ENCODE assay signal across 20 cellular contexts in the genomic region with DNA sequence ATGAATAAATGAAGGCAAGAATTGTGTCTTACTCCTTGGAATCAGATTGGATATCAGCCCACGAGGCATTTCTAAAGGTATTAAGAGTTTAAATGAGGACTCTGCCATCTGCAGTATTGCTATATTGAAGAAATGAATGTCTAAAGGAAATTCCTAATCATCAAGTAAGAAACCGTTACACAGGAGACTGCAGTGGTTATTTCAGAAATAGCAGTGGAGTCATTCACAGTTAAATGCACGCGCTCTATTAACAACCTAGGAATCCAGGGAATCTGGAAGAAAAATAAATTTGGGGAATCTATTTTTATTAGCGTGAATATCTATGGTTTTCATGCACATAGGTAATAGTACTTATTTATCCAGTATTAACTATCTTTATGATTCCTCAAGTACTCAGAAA.
DNase-seq lines count a peak whose midpoint lies in the region; ATAC-seq and TF ChIP-seq lines count a peak whose summit lies in the region.
"Had no signal": no experiment of that assay in that cellular context is flagged by ENCODE, and none has a peak within 500 bp of the region (broad histone marks: within the 10 kb centered on the region; RNA-seq: fewer than 3 reads in every experiment).

No MANE protein-coding gene starts in this region.

- intact Hi-C loops in mammary epithelial cell (cut with micrococcal nuclease): no loop called here

- no peak overlapping the region for H3K23ac ChIP-seq in mesenchymal stem cell (ENCODE audit: low read length in 2 of 2)

- H2BK15ac ChIP-seq in mesenchymal stem cell (ENCODE audit: low read depth, poor library complexity, severe bottlenecking): no peak overlapping the region

- H3K4me1 ChIP-seq in endocrine pancreas (ENCODE audit: control insufficient read depth, insufficient read depth, low read length) (peaks cover 7% of the 10 kb centered on the region), mesenchymal stem cell (ENCODE audit: control insufficient read depth, insufficient read depth, low read depth, low read length) (peaks cover 4% of the 10 kb centered on the region), mammary epithelial cell (ENCODE audit: insufficient read depth, low read length) (peaks cover 13% of the 10 kb centered on the region)
- H3K4me1 ChIP-seq: BLaER1 treated with 17β-estradiol and CSF1 and Interleukin-3, amounts not matched to agents 10 nM and 100 nM; Peyer's patch had no signal

- no peaks in the 10 kb centered on the region for H4K20me1 ChIP-seq in mammary epithelial cell (ENCODE audit: insufficient read depth, low read length)
- H4K20me1 ChIP-seq: BLaER1 treated with 17β-estradiol and CSF1 and Interleukin-3, amounts not matched to agents 10 nM and 100 nM had no signal

- H3K4me2 ChIP-seq in mesenchymal stem cell (ENCODE audit: low read length, poor library complexity, severe bottlenecking) (no peak overlapping the region), mammary epithelial cell (ENCODE audit: insufficient read depth, low read depth, low read length) (no peak overlapping the region)
- H3K4me2 ChIP-seq: BLaER1 treated with 17β-estradiol and CSF1 and Interleukin-3, amounts not matched to agents 10 nM and 100 nM had no signal

- H4K91ac ChIP-seq in mesenchymal stem cell (ENCODE audit: low read length): no peak overlapping the region

- no peaks in the 10 kb centered on the region for H3K9me3 ChIP-seq in endocrine pancreas (ENCODE audit: control insufficient read depth, low read length)
- H3K9me3 ChIP-seq in mesenchymal stem cell (ENCODE audit: control insufficient read depth, low read length): no peaks in the 10 kb centered on the region
- H3K9me3 ChIP-seq in mammary epithelial cell (replicated peaks; ENCODE audit: insufficient read depth, low read length): no peaks in the 10 kb centered on the region
- H3K9me3 ChIP-seq: BLaER1 treated with 17β-estradiol and CSF1 and Interleukin-3, amounts not matched to agents 10 nM and 100 nM; Peyer's patch had no signal

- TF ChIP-seq CTCF in AG04449 (IDR thresholded peaks at IDR 0.05; ENCODE audit: insufficient read depth, low read length, missing control alignments) (no peak), mammary epithelial cell (conservative IDR thresholded peaks at IDR 0.05 in 1 of 2, IDR thresholded peaks at IDR 0.05 in 1 of 2; ENCODE audit: extremely low read depth in 1 of 2, insufficient read depth in 1 of 2, low read depth in 1 of 2, low read length in 2 of 2) (no peak)

- in situ Hi-C loops in mammary epithelial cell (cut with MboI; ENCODE audit: low sequenced_read_pairs in 2 of 2): no loop called here

- H3K4me3 ChIP-seq in AG04449 (ENCODE audit: low read depth, low read length) (no peak overlapping the region), endocrine pancreas (ENCODE audit: control insufficient read depth, insufficient read depth, low read length) (peak overlapping the region; percentile 44), mesenchymal stem cell (ENCODE audit: insufficient read depth in 1 of 2, low read depth in 1 of 2, low read length in 2 of 2) (no peak overlapping the region), mammary epithelial cell (replicated peaks in 1 of 3; ENCODE audit: insufficient read depth in 1 of 3, low read depth in 2 of 3, low read length in 3 of 3) (no peak overlapping the region)
- H3K4me3 ChIP-seq: BLaER1 treated with 17β-estradiol and CSF1 and Interleukin-3, amounts not matched to agents 10 nM and 100 nM; Peyer's patch had no signal

- H3K36me3 ChIP-seq in endocrine pancreas (ENCODE audit: control insufficient read depth, insufficient read depth, low read length) (no peaks in the 10 kb centered on the region), mesenchymal stem cell (ENCODE audit: control insufficient read depth in 1 of 2, insufficient read depth in 2 of 2, low read depth in 1 of 2, low read length in 2 of 2) (no peaks in the 10 kb centered on the region), mammary epithelial cell (ENCODE audit: insufficient read depth, low read length) (no peaks in the 10 kb centered on the region)
- H3K36me3 ChIP-seq: BLaER1 treated with 17β-estradiol and CSF1 and Interleukin-3, amounts not matched to agents 10 nM and 100 nM; Peyer's patch had no signal

- H2BK12ac ChIP-seq in mesenchymal stem cell (ENCODE audit: low read length in 2 of 2): no peak overlapping the region

- H3K79me1 ChIP-seq in mesenchymal stem cell (replicated peaks; ENCODE audit: low read length, poor library complexity, severe bottlenecking): peaks cover 8% of the 10 kb centered on the region

- dilution Hi-C loops in mammary epithelial cell (cut with HindIII; ENCODE audit: low sequenced_read_pairs): no loop called here

- DNase-seq in AG04449 (ENCODE audit: low read depth, low spot score) (peak; percentile 37), M059J (ENCODE audit: low read depth) (peak; percentile 13), mesenchymal stem cell (no peak), mammary epithelial cell (no peak)
- DNase-seq in stimulated activated CD8-positive, alpha-beta memory T cell treated with anti-CD3 and anti-CD28 coated beads, Interleukin-4, amount 100 ng/mL, for 48 hours: no peak
- DNase-seq in stimulated activated CD4-positive, alpha-beta T cell treated with anti-CD3 and anti-CD28 coated beads, Interleukin-12 subunit alpha, Interleukin-12 subunit beta, amount 100 ng/mL, for 4 hours: no peak
- DNase-seq: ACHN; CD8-positive, alpha-beta T cell; DMS53; KBM-7; NCI-H1092 treated with DMSO at 0.1 percent for 48 hours; NCI-H1436 treated with DMSO at 0.1 percent for 48 hours; NCI-H2171 treated with DMSO at 0.1 percent for 48 hours; NCI-H446; Peyer's patch had no signal

- POLR2A ChIA-PET in AG04449 (lab: Yijun Ruan, JAX): no interaction called here

- no peak overlapping the region for H2AK5ac ChIP-seq in mesenchymal stem cell (ENCODE audit: low read length, severe bottlenecking)

- H2BK120ac ChIP-seq in mesenchymal stem cell (ENCODE audit: low read depth, low read length): no peak overlapping the region

- H3K18ac ChIP-seq in mesenchymal stem cell (ENCODE audit: low read depth in 1 of 2, low read length in 2 of 2): no peak overlapping the region

- H2AFZ ChIP-seq in mesenchymal stem cell (ENCODE audit: low read depth, low read length) (no peak overlapping the region), mammary epithelial cell (ENCODE audit: low read depth, low read length) (no peak overlapping the region)

- no peaks in the 10 kb centered on the region for H3K79me2 ChIP-seq in mammary epithelial cell (ENCODE audit: insufficient read depth, low read length)

- ATAC-seq in HG02798 (IDR thresholded peaks at IDR 0.05; ENCODE audit: poor library complexity, unreplicated experiment): no peak
- ATAC-seq: CD8-positive, alpha-beta T cell; HepG2 had no signal

- no peak overlapping the region for H2BK5ac ChIP-seq in mesenchymal stem cell (ENCODE audit: low read depth, low read length, poor library complexity, severe bottlenecking)

- H4K8ac ChIP-seq in mesenchymal stem cell (ENCODE audit: low read length): no peak overlapping the region

- H3K27me3 ChIP-seq in endocrine pancreas (ENCODE audit: control insufficient read depth, insufficient read depth, low read length) (no peaks in the 10 kb centered on the region), mesenchymal stem cell (ENCODE audit: control insufficient read depth in 1 of 2, insufficient read depth in 1 of 2, low read length in 2 of 2) (no peaks in the 10 kb centered on the region), mammary epithelial cell (ENCODE audit: insufficient read depth, low read length) (no peaks in the 10 kb centered on the region)
- H3K27me3 ChIP-seq: BLaER1 treated with 17β-estradiol and CSF1 and Interleukin-3, amounts not matched to agents 10 nM and 100 nM; Peyer's patch had no signal

- H3K27ac ChIP-seq in mesenchymal stem cell (ENCODE audit: low read length, poor library complexity, severe bottlenecking) (peak overlapping the region; percentile 30), mammary epithelial cell (ENCODE audit: insufficient read depth, low read depth, low read length) (no peak overlapping the region)
- H3K27ac ChIP-seq: 22Rv1; BLaER1 treated with 17β-estradiol and CSF1 and Interleukin-3, amounts not matched to agents 10 nM and 100 nM; Peyer's patch had no signal

- H3K9ac ChIP-seq in endocrine pancreas (ENCODE audit: control insufficient read depth, insufficient read depth, low read length): no peak overlapping the region
- no peak overlapping the region for H3K9ac ChIP-seq in mesenchymal stem cell (ENCODE audit: low read length)
- H3K9ac ChIP-seq in mammary epithelial cell (ENCODE audit: insufficient read depth, low read length): no peak overlapping the region
- H3K9ac ChIP-seq: BLaER1 treated with 17β-estradiol and CSF1 and Interleukin-3, amounts not matched to agents 10 nM and 100 nM had no signal

- no TSS peak for BruUV-seq in mammary epithelial cell (replicated peaks; lab: Mats Ljungman, UMichigan)

- no peak overlapping the region for H3K4ac ChIP-seq in mesenchymal stem cell (ENCODE audit: low read depth in 1 of 2, low read length in 2 of 2)

- CTCF ChIA-PET in AG04449 (lab: Yijun Ruan, JAX) (no interaction called here), mammary epithelial cell (lab: Charles Lee; ENCODE audit: low non-redundant PET) (no interaction called here)

- WGBS in mesenchymal stem cell: 80% methylated on average over 4 of the region's 5 CpGs
- WGBS in mammary epithelial cell (ENCODE audit: low coverage, missing lambda C conversion rate): 83% methylated on average over 5 of the region's 5 CpGs

- H3K14ac ChIP-seq in mesenchymal stem cell (ENCODE audit: low read length in 2 of 2): no peak overlapping the region

Comparison
In these comparisons a context has a peak if more than half of its experiments do, and no peak if none do; other contexts are left out.
1. DNase-seq: peak in AG04449 (single experiment) and M059J (single experiment); none in mesenchymal stem cell (single experiment), stimulated activated CD8-positive, alpha-beta memory T cell treated with anti-CD3 and anti-CD28 coated beads, Interleukin-4, amount 100 ng/mL, for 48 hours (single experiment), stimulated activated CD4-positive, alpha-beta T cell treated with anti-CD3 and anti-CD28 coated beads, Interleukin-12 subunit alpha, Interleukin-12 subunit beta, amount 100 ng/mL, for 4 hours (single experiment) and mammary epithelial cell (single experiment).